11 cellular contexts compared by ENCODE assay signal in genomic region chr2:219246559-219246958, GRCh38. TPM values are rescaled to one million over a fixed set of nuclear protein-coding genes. Genes with fewer than 3 reads are reported as not detected.
DNase-seq lines count a peak whose midpoint lies in the region; ATAC-seq and TF ChIP-seq lines count a peak whose summit lies in the region.
"Had no signal": no experiment of that assay in that cellular context is flagged by ENCODE, and none has a peak within 500 bp of the region (broad histone marks: within the 10 kb centered on the region; RNA-seq: fewer than 3 reads in every experiment).

No MANE protein-coding gene starts in this region.

- peaks cover 29 to 45% of the 10 kb centered on the region in 2 donors for H3K36me3 Mint-ChIP-seq in CD14-positive monocyte
- H3K36me3 Mint-ChIP-seq in chondrocyte (ENCODE audit: low read depth): no peaks in the 10 kb centered on the region
- H3K36me3 Mint-ChIP-seq in neural crest cell (ENCODE audit: low read depth): no peaks in the 10 kb centered on the region

- intact Hi-C loops in CD14-positive monocyte (cut with micrococcal nuclease): no loop called here

- peaks cover 80% of the 10 kb centered on the region for H3K4me1 Mint-ChIP-seq in CD14-positive monocyte
- peaks cover 56% of the 10 kb centered on the region for H3K4me1 Mint-ChIP-seq in chondrocyte (ENCODE audit: low read depth)
- peaks cover 10% of the 10 kb centered on the region for H3K4me1 Mint-ChIP-seq in neural crest cell

- peak overlapping the region in 1 of 2 donors; percentile 46 for H3K4me3 Mint-ChIP-seq in CD14-positive monocyte
- no peak overlapping the region for H3K4me3 Mint-ChIP-seq in chondrocyte (ENCODE audit: unreplicated experiment)
- H3K4me3 Mint-ChIP-seq in neural crest cell: peak overlapping the region; percentile 94

- H3K27me3 Mint-ChIP-seq in CD14-positive monocyte (ENCODE audit: low read depth in 3 of 3): peaks cover 0 to 4% (median 1%) of the 10 kb centered on the region in 3 donors
- no peaks in the 10 kb centered on the region for H3K27me3 Mint-ChIP-seq in chondrocyte (ENCODE audit: low read depth)
- H3K27me3 Mint-ChIP-seq in neural crest cell (ENCODE audit: low read depth): peaks cover 23% of the 10 kb centered on the region

- peak overlapping the region; percentile 91 for H3K4me3 ChIP-seq in NB4 (ENCODE audit: low read depth, low read length)

- no peak for TF ChIP-seq CTCF in CD14-positive monocyte (IDR thresholded peaks at IDR 0.05)
- no peak for TF ChIP-seq CTCF in NB4 (IDR thresholded peaks at IDR 0.05; ENCODE audit: low read depth, low read length)
- TF ChIP-seq CTCF in chondrocyte (IDR thresholded peaks at IDR 0.05): no peak
- no peak for TF ChIP-seq CTCF in neural crest cell (conservative IDR thresholded peaks at IDR 0.05)

- no peak for DNase-seq in CD14-positive monocyte (ENCODE audit: low spot score)
- DNase-seq in NB4 (ENCODE audit: low read depth): no peak
- DNase-seq in chondrocyte (ENCODE audit: low spot score): no peak
- DNase-seq in neural crest cell (ENCODE audit: low read depth, low spot score): no peak
- DNase-seq in DMS79 (lab: John Stamatoyannopoulos, UW): no peak
- DNase-seq in stimulated activated naive CD4-positive, alpha-beta T cell (lab: John Stamatoyannopoulos, UW): no peak
- DNase-seq in putamen (ENCODE audit: low spot score): no peak
- DNase-seq: DMS79 treated with DMSO at 0.1 percent for 48 hours had no signal

- no peak for TF ChIP-seq POLR2A in NB4 (IDR thresholded peaks at IDR 0.05; ENCODE audit: extremely low read depth, insufficient read length)

- H3K9me3 Mint-ChIP-seq in CD14-positive monocyte (no peaks in the 10 kb centered on the region), chondrocyte (ENCODE audit: low read depth) (no peaks in the 10 kb centered on the region), neural crest cell (no peaks in the 10 kb centered on the region)

- H3K27ac Mint-ChIP-seq in CD14-positive monocyte (peak overlapping the region; percentile 49 to 92 (median 71)), chondrocyte (ENCODE audit: unreplicated experiment) (peak overlapping the region; percentile 38), neural crest cell (ENCODE audit: unreplicated experiment) (no peak overlapping the region)

- ATAC-seq in GM18502 (IDR thresholded peaks at IDR 0.05; ENCODE audit: poor library complexity, unreplicated experiment): no peak

RNA-seq across cellular contexts. Expression of gene STK16, which starts 1.3 kb away (rescaled TPM):
- polyA plus RNA-seq in CD14-positive monocyte: 10 to 100 TPM; 16.7 to 17.8 TPM
- total RNA-seq in chondrocyte: 24.4 to 32.0 TPM (median 25.9 TPM) in 3 replicates
- total RNA-seq in neural crest cell: 28.5 and 31.2 TPM in 2 replicates

RNA-seq across cellular contexts. Expression of gene GLB1L, which starts 1.3 kb away (rescaled TPM):
- 10 to 100 TPM in 1 of 2 donors, 1 to 10 TPM in 1; 4.0 to 11.7 TPM for polyA plus RNA-seq in CD14-positive monocyte
- total RNA-seq in chondrocyte (2.9 to 7.3 TPM (median 3.0 TPM) in 3 replicates), neural crest cell (11.2 and 12.7 TPM in 2 replicates)

RNA-seq across cellular contexts. Expression of gene TUBA4B, which starts 6.5 kb away (rescaled TPM):
- polyA plus RNA-seq in CD14-positive monocyte: not detected
- not detected in 3 replicates for total RNA-seq in chondrocyte
- not detected in 2 replicates for total RNA-seq in neural crest cell
- total RNA-seq: skeletal muscle tissue, temporal lobe had no signal

RNA-seq across cellular contexts. Expression of gene TUBA4A, which starts 7.2 kb away (rescaled TPM):
- 10 to 100 TPM; 72.7 to 81.9 TPM for polyA plus RNA-seq in CD14-positive monocyte
- 9.4 to 19.7 TPM (median 11.5 TPM) in 3 replicates for total RNA-seq in chondrocyte
- 0.14 TPM in 1 of 2 replicates, not detected in the other for total RNA-seq in neural crest cell

RNA-seq across cellular contexts. Expression of gene ANKZF1, which starts 17.0 kb away (rescaled TPM):
- polyA plus RNA-seq in CD14-positive monocyte: 10 to 100 TPM in 1 of 2 donors, 1 to 10 TPM in 1; 7.6 to 10.4 TPM
- total RNA-seq in chondrocyte (27.9 to 38.0 TPM (median 35.9 TPM) in 3 replicates), neural crest cell (36.4 and 40.3 TPM in 2 replicates)
